ENCODE assay signal across 8 cellular contexts in genomic region chr2:85354286-85355072, GRCh38. TPM values are rescaled to one million over a fixed set of nuclear protein-coding genes. Genes with fewer than 3 reads are reported as not detected.
DNase-seq lines count a peak whose midpoint lies in the region; ATAC-seq and TF ChIP-seq lines count a peak whose summit lies in the region.

TSS of gene ELMOD3 (plus strand) at chr2:85354769. CDS start at chr2:85357199, 2,430 bp downstream.
TSS of gene RETSAT (minus strand) at chr2:85354528. CDS start at chr2:85354507, 21 bp downstream.

- peak within 1 kb of the TSS in 57 of 59 donors; percentile 23 to 95 (median 83) for H3K27ac ChIP-seq in dorsolateral prefrontal cortex
- peak within 1 kb of the TSS; percentile 73 to 85 for H3K27ac ChIP-seq in liver (ENCODE audit: low read depth in 1 of 2, low read length in 2 of 2)

- no peaks in the 10 kb centered on the region for H3K27me3 Mint-ChIP-seq in activated CD4-positive, alpha-beta memory T cell treated with anti-CD3 and anti-CD28 coated beads for 36 hours

- H3K36me3 ChIP-seq in liver (ENCODE audit: control insufficient read depth in 4 of 4, insufficient read depth in 3 of 4, low read depth in 1 of 4, low read length in 3 of 4), result peaks cover 3 to 29% (median 22%) of the 10 kb centered on the region in 4 donors

- H3K27ac Mint-ChIP-seq in activated CD4-positive, alpha-beta memory T cell treated with anti-CD3 and anti-CD28 coated beads for 36 hours, result peak within 1 kb of the TSS; percentile 95

- no peaks in the 10 kb centered on the region for H3K9me3 ChIP-seq in liver (ENCODE audit: control insufficient read depth in 4 of 4, low read length in 3 of 4)

- TF ChIP-seq CTCF in dorsolateral prefrontal cortex (IDR thresholded peaks at IDR 0.05 in 54 of 56, conservative IDR thresholded peaks at IDR 0.05 in 2 of 56; ENCODE audit: low read depth in 1 of 56, partially characterized antibody in 56 of 56) (peak in 41 of 56 donors; percentile 8 to 57 (median 33)), liver (IDR thresholded peaks at IDR 0.05; ENCODE audit: low read depth, low read length, missing input control) (no peak)

- POLR2A ChIA-PET in activated CD4-positive, alpha-beta memory T cell treated with anti-CD3 and anti-CD28 coated beads for 36 hours (lab: Charles Lee), result interaction anchor here (0.6 to 2.6 kb wide), 19 partner anchors 8 to 261 kb away, joined by 3 to 42 read pairs (median 4); partner anchors contain the start of genes GGCX, MAT2A, RNF181 and SH2D6

- peak within 1 kb of the TSS; percentile 58 to 100 (median 88) for H3K4me3 ChIP-seq in dorsolateral prefrontal cortex
- peak within 1 kb of the TSS; percentile 68 to 86 (median 83) for H3K4me3 ChIP-seq in liver (ENCODE audit: low read depth in 1 of 3, low read length in 3 of 3)

- peak within 1 kb of the TSS; percentile 100 for H3K4me3 Mint-ChIP-seq in activated CD4-positive, alpha-beta memory T cell treated with anti-CD3 and anti-CD28 coated beads for 36 hours

- H3K36me3 Mint-ChIP-seq in activated CD4-positive, alpha-beta memory T cell treated with anti-CD3 and anti-CD28 coated beads for 36 hours, result peaks cover 36% of the 10 kb centered on the region

- ATAC-seq in GM19438 (IDR thresholded peaks at IDR 0.05; ENCODE audit: low read depth, unreplicated experiment) (peak; percentile 97), HG03575 (IDR thresholded peaks at IDR 0.05; ENCODE audit: extremely low read depth, insufficient number of reproducible peaks, low FRiP score, unreplicated experiment) (peak; percentile 74)

- H3K4me1 ChIP-seq in liver (ENCODE audit: control insufficient read depth in 4 of 4, insufficient read depth in 4 of 4, low read length in 3 of 4), result peaks cover 6 to 24% (median 16%) of the 10 kb centered on the region in 4 donors

- peak; percentile 50 to 64 for TF ChIP-seq RAD21 in liver (IDR thresholded peaks at IDR 0.05)

- intact Hi-C loops in activated CD4-positive, alpha-beta memory T cell treated with anti-CD3 and anti-CD28 coated beads for 36 hours (cut with micrococcal nuclease), result loop anchor here (1.0 kb wide), 4 partner anchors 26 to 185 kb away; partner anchors contain the start of genes MAT2A and SH2D6
- intact Hi-C loops in dorsolateral prefrontal cortex (cut with DNase I), result loop anchor here (1.0 to 10.0 kb wide), 7 partner anchors 26 to 260 kb away; partner anchors contain the start of genes SH2D6 (in 2 of the 2), C2orf68 (in 1 of the 2), TGOLN2 (in 1 of the 2) and USP39 (in 1 of the 2)

- H3K9me3 Mint-ChIP-seq in activated CD4-positive, alpha-beta memory T cell treated with anti-CD3 and anti-CD28 coated beads for 36 hours, result no peaks in the 10 kb centered on the region

- DNase-seq in CD1c-positive myeloid dendritic cell (ENCODE audit: extremely low spot score) (peak; percentile 99), NCI-H82 treated with DMSO at 0.1 percent for 48 hours (lab: John Stamatoyannopoulos, UW; ENCODE audit: unreplicated experiment) (peak; percentile 98), dorsolateral prefrontal cortex (peak; percentile 81 to 97 (median 96))
- DNase-seq in activated CD4-positive, alpha-beta memory T cell treated with anti-CD3 and anti-CD28 coated beads for 36 hours, result peak; percentile 98
- DNase-seq in stimulated activated CD4-positive, alpha-beta T cell treated with anti-CD3 and anti-CD28 coated beads, Interleukin-4, amount 100 ng/mL, for 24 hours, result peak; percentile 98

- CTCF ChIA-PET in activated CD4-positive, alpha-beta memory T cell treated with anti-CD3 and anti-CD28 coated beads for 36 hours (lab: Charles Lee), result interaction anchor here (0.7 to 2.0 kb wide), 11 partner anchors 8 to 283 kb away, joined by 3 to 7 read pairs (median 3); partner anchors contain the start of gene GGCX

- peak within 1 kb of the TSS; percentile 70 to 92 for H3K9ac ChIP-seq in liver (ENCODE audit: low read depth in 1 of 2, low read length in 2 of 2)

- peaks cover 41% of the 10 kb centered on the region for H3K4me1 Mint-ChIP-seq in activated CD4-positive, alpha-beta memory T cell treated with anti-CD3 and anti-CD28 coated beads for 36 hours (ENCODE audit: low read depth)

- under 1% methylated on average over 42 of the region's 42 CpGs for WGBS in liver

- H3K27me3 ChIP-seq in dorsolateral prefrontal cortex (no peaks in the 10 kb centered on the region), liver (ENCODE audit: control insufficient read depth in 4 of 4, insufficient read depth in 4 of 4, low read length in 3 of 4) (no peaks in the 10 kb centered on the region)

TF ChIP-seq in liver, 16 proteins besides CTCF, POLR2A, EP300 and RAD21:
- TF ChIP-seq JUND (IDR thresholded peaks at IDR 0.05) (peak; percentile 34 to 41), HNF4G (IDR thresholded peaks at IDR 0.05) (no peak), ZBTB33 (IDR thresholded peaks at IDR 0.05) (peak; percentile 97), YY1 (IDR thresholded peaks at IDR 0.05) (peak; percentile 85), ATF3 (IDR thresholded peaks at IDR 0.05) (peak; percentile 29), REST (IDR thresholded peaks at IDR 0.05) (peak; percentile 96), SP1 (IDR thresholded peaks at IDR 0.05) (peak; percentile 88), NR2F2 (IDR thresholded peaks at IDR 0.05) (peak; percentile 15), MAX (IDR thresholded peaks at IDR 0.05) (peak; percentile 11), GABPA (IDR thresholded peaks at IDR 0.05 in 1 of 2, conservative IDR thresholded peaks at IDR 0.05 in 1 of 2) (peak in 1 of 2 donors; percentile 69), FOXA2 (IDR thresholded peaks at IDR 0.05) (no peak), HNF4A (conservative IDR thresholded peaks at IDR 0.05) (no peak), TAF1 (conservative IDR thresholded peaks at IDR 0.05) (peak; percentile 100), FOXA1 (IDR thresholded peaks at IDR 0.05) (peak; percentile 72), RXRA (IDR thresholded peaks at IDR 0.05) (peak; percentile 44 to 48), EGR1 (IDR thresholded peaks at IDR 0.05; ENCODE audit: low read depth in 2 of 2) (peak in 1 of 2 donors; percentile 58)

RNA-seq across cellular contexts. Expression of gene ELMOD3, which starts in this region (rescaled TPM):
- 10 to 100 TPM; 11.1 to 15.0 TPM for total RNA-seq in activated CD4-positive, alpha-beta memory T cell treated with anti-CD3 and anti-CD28 coated beads for 36 hours
- total RNA-seq in dorsolateral prefrontal cortex (10 to 100 TPM; 17.1 to 43.7 (median 29.2) TPM), liver (10 to 100 TPM in 1 of 2 donors, 1 to 10 TPM in 1; 5.5 to 15.8 TPM)
- polyA plus RNA-seq in liver, result 1 to 10 TPM; 6.3 to 9.7 TPM

RNA-seq across cellular contexts. Expression of gene RETSAT, which starts in this region (rescaled TPM):
- total RNA-seq in activated CD4-positive, alpha-beta memory T cell treated with anti-CD3 and anti-CD28 coated beads for 36 hours, result 10 to 100 TPM; 22.6 to 22.8 TPM
- total RNA-seq in dorsolateral prefrontal cortex (10 to 100 TPM; 19.8 to 54.2 (median 39.0) TPM), liver (100 to 1,000 TPM in 1 of 2 donors, 10 to 100 TPM in 1; 58.5 to 101 TPM)
- polyA plus RNA-seq in liver, result 10 to 100 TPM; 22.8 to 82.9 TPM

Comparison
In these comparisons a context has a peak if more than half of its experiments do, and no peak if none do; other contexts are left out.
1. Peak in every context shown above with its lines: DNase-seq, ATAC-seq, H3K4me3 ChIP-seq and H3K27ac ChIP-seq.